In the genomic region with DNA sequence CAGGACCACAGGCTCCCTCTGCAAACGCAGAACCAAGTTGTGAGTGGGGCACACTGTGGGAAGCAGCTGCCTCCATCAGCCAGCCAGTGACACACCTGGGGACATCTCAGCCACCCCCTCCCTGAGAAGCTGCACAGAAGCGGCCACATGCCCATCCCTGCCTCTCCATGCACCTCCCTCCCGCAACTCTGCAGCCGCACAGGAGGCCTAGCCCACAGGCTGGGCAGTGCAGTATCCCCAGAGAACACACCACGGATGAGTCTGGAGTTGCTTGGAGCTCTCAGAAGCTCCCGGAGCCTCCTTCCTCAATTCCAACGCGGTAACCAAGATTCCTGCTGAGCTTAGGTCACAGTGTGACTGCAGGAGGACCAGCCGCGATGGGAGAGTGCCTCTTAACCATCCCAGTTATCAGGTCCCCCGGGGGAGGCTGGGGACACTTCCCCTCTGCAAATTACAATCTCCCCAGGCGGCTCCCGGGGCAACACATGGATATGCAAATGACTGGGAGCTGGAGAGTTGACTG, we compare ENCODE assay signal across 18 cellular contexts. TPM values are rescaled to one million over a fixed set of nuclear protein-coding genes. Genes with fewer than 3 reads are reported as not detected.
A peak's percentile ranks its signal among the peaks of the same experiment; 100 is the strongest.
DNase-seq lines count a peak whose midpoint lies in the region; ATAC-seq and TF ChIP-seq lines count a peak whose summit lies in the region.
"Had no signal": no experiment of that assay in that cellular context is flagged by ENCODE, and none has a peak within 500 bp of the region (broad histone marks: within the 10 kb centered on the region; RNA-seq: fewer than 3 reads in every experiment).

No MANE protein-coding gene starts in this region.

- no peaks in the 10 kb centered on the region for H3K9me3 Mint-ChIP-seq in WTC11
- H3K9me3 Mint-ChIP-seq: brain had no signal

- POLR2A ChIA-PET in GM10248 (lab: Yijun Ruan, JAX) = no interaction called here
- POLR2A ChIA-PET in WTC11 (lab: Charles Lee) = interaction anchor here (1.1 kb wide), 2 partner anchors 25 to 95 kb away, joined by 3 read pairs; no protein-coding TSS in a partner anchor

- H3K4me1 Mint-ChIP-seq in WTC11 = peaks cover 35% of the 10 kb centered on the region

- peaks cover 6% of the 10 kb centered on the region for H3K4me1 ChIP-seq in mesendoderm (ENCODE audit: control insufficient read depth, low read depth, low read length)
- H3K4me1 ChIP-seq in hepatocyte (ENCODE audit: insufficient read depth) = peaks cover 7% of the 10 kb centered on the region
- H3K4me1 ChIP-seq: SJCRH30 had no signal

- H3K36me3 Mint-ChIP-seq in WTC11 = no peaks in the 10 kb centered on the region
- H3K36me3 Mint-ChIP-seq: brain had no signal

- no peak overlapping the region for H3K56ac ChIP-seq in mesendoderm (ENCODE audit: low read length)

- H3K27ac ChIP-seq in mesendoderm (ENCODE audit: low read depth, low read length) (no peak overlapping the region), hepatocyte (no peak overlapping the region)
- H3K27ac ChIP-seq: SJCRH30, suprapubic skin had no signal

- no peak overlapping the region for H3K4me3 ChIP-seq in mesendoderm (ENCODE audit: low read length)
- no peak overlapping the region for H3K4me3 ChIP-seq in hepatocyte
- H3K4me3 ChIP-seq: SJCRH30 had no signal

- H3K27me3 ChIP-seq in mesendoderm (ENCODE audit: insufficient read depth, low read length, poor library complexity) (peaks cover 49% of the 10 kb centered on the region), hepatocyte (peaks cover 76% of the 10 kb centered on the region)
- H3K27me3 ChIP-seq: SJCRH30 had no signal

- no peak overlapping the region for H2AK5ac ChIP-seq in mesendoderm (ENCODE audit: low read length)

- no peaks in the 10 kb centered on the region for H4K20me1 ChIP-seq in hepatocyte (ENCODE audit: insufficient read depth, poor library complexity, severe bottlenecking)

- ATAC-seq in WTC11 = no peak
- ATAC-seq in GM18502 (IDR thresholded peaks at IDR 0.05; ENCODE audit: poor library complexity, unreplicated experiment) = no peak

- H3K79me1 ChIP-seq in mesendoderm (ENCODE audit: low read length) = no peaks in the 10 kb centered on the region

- peak overlapping the region; percentile 57 for H3K4me3 Mint-ChIP-seq in WTC11

- H3K27me3 Mint-ChIP-seq in WTC11 (ENCODE audit: low read depth) = peaks cover 95% of the 10 kb centered on the region

- H3K27ac Mint-ChIP-seq in WTC11 = no peak overlapping the region
- H3K27ac Mint-ChIP-seq: brain had no signal

- no peaks in the 10 kb centered on the region for H3K79me2 ChIP-seq in mesendoderm (ENCODE audit: control insufficient read depth, insufficient read depth, low read length)
- H3K79me2 ChIP-seq in hepatocyte = no peaks in the 10 kb centered on the region

- no peak for TF ChIP-seq CTCF in GM10248 (IDR thresholded peaks at IDR 0.05; ENCODE audit: control extremely low read depth, extremely low read depth, low read depth, missing control alignments)
- TF ChIP-seq CTCF in WTC11 (IDR thresholded peaks at IDR 0.05) = no peak
- TF ChIP-seq CTCF in hepatocyte (IDR thresholded peaks at IDR 0.05; ENCODE audit: poor library complexity) = no peak

- H3K36me3 ChIP-seq in mesendoderm (ENCODE audit: control insufficient read depth, insufficient read depth, low read length) (no peaks in the 10 kb centered on the region), hepatocyte (replicated peaks; ENCODE audit: insufficient read depth, low read depth) (no peaks in the 10 kb centered on the region)
- H3K36me3 ChIP-seq: BE2C, SJCRH30, suprapubic skin had no signal

- no CpG with 5 or more reads among the region's 13 CpGs for WGBS in mesendoderm (ENCODE audit: extremely low coverage, insufficient coverage, low lambda C conversion rate)
- 4% methylated on average over 13 of the region's 13 CpGs for WGBS in hepatocyte (ENCODE audit: low lambda C conversion rate, missing lambda C conversion rate)

- H2AFZ ChIP-seq in hepatocyte = no peak overlapping the region

- H2BK5ac ChIP-seq in mesendoderm (ENCODE audit: low read length) = no peak overlapping the region

- CTCF ChIA-PET in GM10248 (lab: Yijun Ruan, JAX) = interaction anchor here (1.6 to 1.9 kb wide), 2 partner anchors 85 to 160 kb away, joined by 7 to 8 read pairs; a partner anchor contains a TSS
- CTCF ChIA-PET in WTC11 (lab: Charles Lee) = interaction anchor here (0.8 to 4.0 kb wide), 31 partner anchors 9 to 410 kb away, joined by 3 to 71 read pairs (median 7); a partner anchor contains a TSS

- H4K8ac ChIP-seq in mesendoderm (ENCODE audit: low read depth, low read length) = no peak overlapping the region

- H2BK15ac ChIP-seq in mesendoderm (replicated peaks; ENCODE audit: low read depth) = no peak overlapping the region

- H3K23ac ChIP-seq in mesendoderm (ENCODE audit: low read length) = no peak overlapping the region

- no peaks in the 10 kb centered on the region for H3K9me3 ChIP-seq in hepatocyte (ENCODE audit: low read depth)
- H3K9me3 ChIP-seq: BE2C, SJCRH30, suprapubic skin had no signal

- H4K5ac ChIP-seq in mesendoderm (ENCODE audit: low read length) = no peak overlapping the region

- DNase-seq in AG08395 (ENCODE audit: low spot score) (peak; percentile 5), GM10248 (ENCODE audit: extremely low spot score) (peak; percentile 22), WTC11 (ENCODE audit: low spot score) (no peak), mesendoderm (peak; percentile 55), HPDE6-E6E7 (ENCODE audit: extremely low spot score) (no peak), hepatocyte (ENCODE audit: low spot score) (no peak)
- DNase-seq in activated naive CD4-positive, alpha-beta T cell treated with Interleukin-2 at 50 U/mL for 16 hours = no peak
- DNase-seq: activated naive CD4-positive, alpha-beta T cell treated with anti-CD3 and anti-CD28 coated beads, Interleukin-2, amount 50 U/mL, for 16 hours; BE2C; effector memory CD4-positive, alpha-beta T cell; mesenchymal stem cell; MV-4-11; occipital lobe; SJCRH30; stimulated activated CD4-positive, alpha-beta T cell treated with anti-CD3 and anti-CD28 coated beads, Interleukin-12 subunit alpha, Interleukin-12 subunit beta, amount 100 ng/mL, for 4 hours had no signal

- no peak overlapping the region for H3K4ac ChIP-seq in mesendoderm (ENCODE audit: low read depth, low read length)

- H3K9ac ChIP-seq in mesendoderm (ENCODE audit: low read length) = no peak overlapping the region

- H3K18ac ChIP-seq in mesendoderm (ENCODE audit: low read length) = no peak overlapping the region

- no peaks in the 10 kb centered on the region for H3K9me2 ChIP-seq in hepatocyte (replicated peaks; ENCODE audit: insufficient read depth)

- H3K4me2 ChIP-seq in mesendoderm (ENCODE audit: low read length) (no peak overlapping the region), hepatocyte (no peak overlapping the region)

- no peak overlapping the region for H2BK120ac ChIP-seq in mesendoderm (ENCODE audit: low read depth, low read length)

TF ChIP-seq in WTC11, 78 proteins besides CTCF, POLR2A, EP300 and RAD21 (continues in another document):
- no peak for TF ChIP-seq ZNF396 (CRISPR knock-in tag; IDR thresholded peaks at IDR 0.05; ENCODE audit: borderline replicate concordance)
- TF ChIP-seq ZNF121 (CRISPR knock-in tag; IDR thresholded peaks at IDR 0.05) = no peak
- TF ChIP-seq ETV6 (CRISPR knock-in tag; IDR thresholded peaks at IDR 0.05) = no peak
- TF ChIP-seq, protein P1, sequence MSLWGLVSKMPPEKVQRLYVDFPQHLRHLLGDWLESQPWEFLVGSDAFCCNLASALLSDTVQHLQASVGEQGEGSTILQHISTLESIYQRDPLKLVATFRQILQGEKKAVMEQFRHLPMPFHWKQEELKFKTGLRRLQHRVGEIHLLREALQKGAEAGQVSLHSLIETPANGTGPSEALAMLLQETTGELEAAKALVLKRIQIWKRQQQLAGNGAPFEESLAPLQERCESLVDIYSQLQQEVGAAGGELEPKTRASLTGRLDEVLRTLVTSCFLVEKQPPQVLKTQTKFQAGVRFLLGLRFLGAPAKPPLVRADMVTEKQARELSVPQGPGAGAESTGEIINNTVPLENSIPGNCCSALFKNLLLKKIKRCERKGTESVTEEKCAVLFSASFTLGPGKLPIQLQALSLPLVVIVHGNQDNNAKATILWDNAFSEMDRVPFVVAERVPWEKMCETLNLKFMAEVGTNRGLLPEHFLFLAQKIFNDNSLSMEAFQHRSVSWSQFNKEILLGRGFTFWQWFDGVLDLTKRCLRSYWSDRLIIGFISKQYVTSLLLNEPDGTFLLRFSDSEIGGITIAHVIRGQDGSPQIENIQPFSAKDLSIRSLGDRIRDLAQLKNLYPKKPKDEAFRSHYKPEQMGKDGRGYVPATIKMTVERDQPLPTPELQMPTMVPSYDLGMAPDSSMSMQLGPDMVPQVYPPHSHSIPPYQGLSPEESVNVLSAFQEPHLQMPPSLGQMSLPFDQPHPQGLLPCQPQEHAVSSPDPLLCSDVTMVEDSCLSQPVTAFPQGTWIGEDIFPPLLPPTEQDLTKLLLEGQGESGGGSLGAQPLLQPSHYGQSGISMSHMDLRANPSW (CRISPR knock-in tag; conservative IDR thresholded peaks at IDR 0.05; ENCODE audit: low read depth) = no peak
- no peak for TF ChIP-seq GABPB1 (CRISPR knock-in tag; IDR thresholded peaks at IDR 0.05)
- no peak for TF ChIP-seq FOXK1 (CRISPR knock-in tag; IDR thresholded peaks at IDR 0.05)
- TF ChIP-seq, protein P2, sequence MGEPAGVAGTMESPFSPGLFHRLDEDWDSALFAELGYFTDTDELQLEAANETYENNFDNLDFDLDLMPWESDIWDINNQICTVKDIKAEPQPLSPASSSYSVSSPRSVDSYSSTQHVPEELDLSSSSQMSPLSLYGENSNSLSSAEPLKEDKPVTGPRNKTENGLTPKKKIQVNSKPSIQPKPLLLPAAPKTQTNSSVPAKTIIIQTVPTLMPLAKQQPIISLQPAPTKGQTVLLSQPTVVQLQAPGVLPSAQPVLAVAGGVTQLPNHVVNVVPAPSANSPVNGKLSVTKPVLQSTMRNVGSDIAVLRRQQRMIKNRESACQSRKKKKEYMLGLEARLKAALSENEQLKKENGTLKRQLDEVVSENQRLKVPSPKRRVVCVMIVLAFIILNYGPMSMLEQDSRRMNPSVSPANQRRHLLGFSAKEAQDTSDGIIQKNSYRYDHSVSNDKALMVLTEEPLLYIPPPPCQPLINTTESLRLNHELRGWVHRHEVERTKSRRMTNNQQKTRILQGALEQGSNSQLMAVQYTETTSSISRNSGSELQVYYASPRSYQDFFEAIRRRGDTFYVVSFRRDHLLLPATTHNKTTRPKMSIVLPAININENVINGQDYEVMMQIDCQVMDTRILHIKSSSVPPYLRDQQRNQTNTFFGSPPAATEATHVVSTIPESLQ (CRISPR knock-in tag; IDR thresholded peaks at IDR 0.05) = no peak
- no peak for TF ChIP-seq ZNF423 (CRISPR knock-in tag; IDR thresholded peaks at IDR 0.05)

RNA-seq across cellular contexts. Expression of a gene that starts 1.2 kb away (rescaled TPM):
- total RNA-seq in WTC11 (2021) (0.16 to 0.34 TPM (median 0.17 TPM) in 3 replicates), hepatocyte (0.03 and 0.20 TPM in 2 replicates)
- 0.53 TPM for polyA plus RNA-seq in mesendoderm (2013, experiment 1 of 2)
- polyA plus RNA-seq in mesendoderm (2013, experiment 2 of 2) = 0.42 TPM
- not detected in 2 replicates for polyA plus RNA-seq in hepatocyte
- total RNA-seq: occipital lobe, SJCRH30 had no signal

RNA-seq across cellular contexts. Expression of a gene that starts 57.8 kb away (rescaled TPM):
- total RNA-seq in WTC11 (2021) = 1.1 to 1.5 TPM (median 1.3 TPM) in 3 replicates
- 0.21 TPM for polyA plus RNA-seq in mesendoderm (2013, experiment 1 of 2)
- polyA plus RNA-seq in mesendoderm (2013, experiment 2 of 2) = 0.15 TPM
- total RNA-seq in hepatocyte = 1.2 and 2.8 TPM in 2 replicates
- 0.40 and 1.5 TPM in 2 replicates for polyA plus RNA-seq in hepatocyte

Comparison
In these comparisons a context has a peak if more than half of its experiments do, and no peak if none do; other contexts are left out.
1. DNase-seq: peak in AG08395 (single experiment), GM10248 (single experiment) and mesendoderm (single experiment); none in WTC11 (single experiment), HPDE6-E6E7 (single experiment), activated naive CD4-positive, alpha-beta T cell treated with Interleukin-2 at 50 U/mL for 16 hours (single experiment) and hepatocyte (single experiment).